In the genomic region with DNA sequence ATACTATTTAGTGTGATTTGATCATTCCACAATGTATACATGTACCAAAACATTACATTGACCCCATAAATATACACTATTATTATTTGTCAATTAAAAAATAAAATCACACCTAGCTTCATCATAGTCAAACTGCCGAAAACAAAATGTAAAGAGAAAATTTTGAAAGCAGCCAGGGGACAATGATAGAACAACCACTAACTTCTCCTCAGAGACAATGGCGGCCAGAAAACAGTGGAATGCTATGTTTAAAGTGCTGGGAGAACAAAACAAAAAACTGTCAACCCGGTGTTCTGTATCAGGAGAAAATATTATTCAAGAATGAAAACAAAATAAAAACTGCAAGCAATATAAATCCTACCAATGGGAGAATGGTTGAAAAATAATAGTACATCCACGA, we compare ENCODE assay signal across 3 cellular contexts.
TF ChIP-seq lines count a peak whose summit lies in the region.

No MANE protein-coding gene starts in this region.

TF ChIP-seq in SK-N-SH, 30 proteins besides CTCF, POLR2A, EP300 and RAD21:
- TF ChIP-seq, protein P1, sequence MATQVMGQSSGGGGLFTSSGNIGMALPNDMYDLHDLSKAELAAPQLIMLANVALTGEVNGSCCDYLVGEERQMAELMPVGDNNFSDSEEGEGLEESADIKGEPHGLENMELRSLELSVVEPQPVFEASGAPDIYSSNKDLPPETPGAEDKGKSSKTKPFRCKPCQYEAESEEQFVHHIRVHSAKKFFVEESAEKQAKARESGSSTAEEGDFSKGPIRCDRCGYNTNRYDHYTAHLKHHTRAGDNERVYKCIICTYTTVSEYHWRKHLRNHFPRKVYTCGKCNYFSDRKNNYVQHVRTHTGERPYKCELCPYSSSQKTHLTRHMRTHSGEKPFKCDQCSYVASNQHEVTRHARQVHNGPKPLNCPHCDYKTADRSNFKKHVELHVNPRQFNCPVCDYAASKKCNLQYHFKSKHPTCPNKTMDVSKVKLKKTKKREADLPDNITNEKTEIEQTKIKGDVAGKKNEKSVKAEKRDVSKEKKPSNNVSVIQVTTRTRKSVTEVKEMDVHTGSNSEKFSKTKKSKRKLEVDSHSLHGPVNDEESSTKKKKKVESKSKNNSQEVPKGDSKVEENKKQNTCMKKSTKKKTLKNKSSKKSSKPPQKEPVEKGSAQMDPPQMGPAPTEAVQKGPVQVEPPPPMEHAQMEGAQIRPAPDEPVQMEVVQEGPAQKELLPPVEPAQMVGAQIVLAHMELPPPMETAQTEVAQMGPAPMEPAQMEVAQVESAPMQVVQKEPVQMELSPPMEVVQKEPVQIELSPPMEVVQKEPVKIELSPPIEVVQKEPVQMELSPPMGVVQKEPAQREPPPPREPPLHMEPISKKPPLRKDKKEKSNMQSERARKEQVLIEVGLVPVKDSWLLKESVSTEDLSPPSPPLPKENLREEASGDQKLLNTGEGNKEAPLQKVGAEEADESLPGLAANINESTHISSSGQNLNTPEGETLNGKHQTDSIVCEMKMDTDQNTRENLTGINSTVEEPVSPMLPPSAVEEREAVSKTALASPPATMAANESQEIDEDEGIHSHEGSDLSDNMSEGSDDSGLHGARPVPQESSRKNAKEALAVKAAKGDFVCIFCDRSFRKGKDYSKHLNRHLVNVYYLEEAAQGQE (IDR thresholded peaks at IDR 0.05; ENCODE audit: low read depth, low read length) = no peak
- TF ChIP-seq PBX3 (IDR thresholded peaks at IDR 0.05) (no peak), RXRA (IDR thresholded peaks at IDR 0.05; ENCODE audit: borderline replicate concordance, low read depth) (no peak)

TF ChIP-seq in SK-N-SH treated with all-trans-retinoic acid at 6 μM for 48 hours, 23 proteins besides CTCF, POLR2A, EP300 and RAD21 (continued from another document and continues in another):
- TF ChIP-seq, protein P2, sequence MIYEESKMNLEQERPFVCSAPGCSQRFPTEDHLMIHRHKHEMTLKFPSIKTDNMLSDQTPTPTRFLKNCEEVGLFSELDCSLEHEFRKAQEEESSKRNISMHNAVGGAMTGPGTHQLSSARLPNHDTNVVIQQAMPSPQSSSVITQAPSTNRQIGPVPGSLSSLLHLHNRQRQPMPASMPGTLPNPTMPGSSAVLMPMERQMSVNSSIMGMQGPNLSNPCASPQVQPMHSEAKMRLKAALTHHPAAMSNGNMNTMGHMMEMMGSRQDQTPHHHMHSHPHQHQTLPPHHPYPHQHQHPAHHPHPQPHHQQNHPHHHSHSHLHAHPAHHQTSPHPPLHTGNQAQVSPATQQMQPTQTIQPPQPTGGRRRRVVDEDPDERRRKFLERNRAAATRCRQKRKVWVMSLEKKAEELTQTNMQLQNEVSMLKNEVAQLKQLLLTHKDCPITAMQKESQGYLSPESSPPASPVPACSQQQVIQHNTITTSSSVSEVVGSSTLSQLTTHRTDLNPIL (CRISPR knock-in tag; IDR thresholded peaks at IDR 0.05; ENCODE audit: low read depth) = no peak
- no peak for TF ChIP-seq RARB (CRISPR knock-in tag; IDR thresholded peaks at IDR 0.05)
- no peak for TF ChIP-seq ZFP3 (CRISPR knock-in tag; IDR thresholded peaks at IDR 0.05)
- no peak for TF ChIP-seq PATZ1 (CRISPR knock-in tag; IDR thresholded peaks at IDR 0.05; ENCODE audit: borderline replicate concordance)
- TF ChIP-seq ISL1 (CRISPR knock-in tag; IDR thresholded peaks at IDR 0.05) = no peak
- TF ChIP-seq, protein P3, sequence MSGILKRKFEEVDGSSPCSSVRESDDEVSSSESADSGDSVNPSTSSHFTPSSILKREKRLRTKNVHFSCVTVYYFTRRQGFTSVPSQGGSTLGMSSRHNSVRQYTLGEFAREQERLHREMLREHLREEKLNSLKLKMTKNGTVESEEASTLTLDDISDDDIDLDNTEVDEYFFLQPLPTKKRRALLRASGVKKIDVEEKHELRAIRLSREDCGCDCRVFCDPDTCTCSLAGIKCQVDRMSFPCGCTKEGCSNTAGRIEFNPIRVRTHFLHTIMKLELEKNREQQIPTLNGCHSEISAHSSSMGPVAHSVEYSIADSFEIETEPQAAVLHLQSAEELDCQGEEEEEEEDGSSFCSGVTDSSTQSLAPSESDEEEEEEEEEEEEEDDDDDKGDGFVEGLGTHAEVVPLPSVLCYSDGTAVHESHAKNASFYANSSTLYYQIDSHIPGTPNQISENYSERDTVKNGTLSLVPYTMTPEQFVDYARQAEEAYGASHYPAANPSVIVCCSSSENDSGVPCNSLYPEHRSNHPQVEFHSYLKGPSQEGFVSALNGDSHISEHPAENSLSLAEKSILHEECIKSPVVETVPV (CRISPR knock-in tag; IDR thresholded peaks at IDR 0.05) = no peak
- TF ChIP-seq ZFP30 (CRISPR knock-in tag; IDR thresholded peaks at IDR 0.05) = no peak
- TF ChIP-seq SNAI2 (CRISPR knock-in tag; IDR thresholded peaks at IDR 0.05) = no peak
- no peak for TF ChIP-seq ZNF70 (CRISPR knock-in tag; IDR thresholded peaks at IDR 0.05)
- no peak for TF ChIP-seq ESRRG (CRISPR knock-in tag; IDR thresholded peaks at IDR 0.05)
- TF ChIP-seq POU6F1 (CRISPR knock-in tag; IDR thresholded peaks at IDR 0.05; ENCODE audit: borderline replicate concordance, low read depth) = no peak
- TF ChIP-seq TCF4 (CRISPR knock-in tag; IDR thresholded peaks at IDR 0.05; ENCODE audit: borderline replicate concordance) = no peak

TF ChIP-seq in K562, 482 proteins besides CTCF, POLR2A, EP300 and RAD21 (continued from another document):
- TF ChIP-seq, protein P4, sequence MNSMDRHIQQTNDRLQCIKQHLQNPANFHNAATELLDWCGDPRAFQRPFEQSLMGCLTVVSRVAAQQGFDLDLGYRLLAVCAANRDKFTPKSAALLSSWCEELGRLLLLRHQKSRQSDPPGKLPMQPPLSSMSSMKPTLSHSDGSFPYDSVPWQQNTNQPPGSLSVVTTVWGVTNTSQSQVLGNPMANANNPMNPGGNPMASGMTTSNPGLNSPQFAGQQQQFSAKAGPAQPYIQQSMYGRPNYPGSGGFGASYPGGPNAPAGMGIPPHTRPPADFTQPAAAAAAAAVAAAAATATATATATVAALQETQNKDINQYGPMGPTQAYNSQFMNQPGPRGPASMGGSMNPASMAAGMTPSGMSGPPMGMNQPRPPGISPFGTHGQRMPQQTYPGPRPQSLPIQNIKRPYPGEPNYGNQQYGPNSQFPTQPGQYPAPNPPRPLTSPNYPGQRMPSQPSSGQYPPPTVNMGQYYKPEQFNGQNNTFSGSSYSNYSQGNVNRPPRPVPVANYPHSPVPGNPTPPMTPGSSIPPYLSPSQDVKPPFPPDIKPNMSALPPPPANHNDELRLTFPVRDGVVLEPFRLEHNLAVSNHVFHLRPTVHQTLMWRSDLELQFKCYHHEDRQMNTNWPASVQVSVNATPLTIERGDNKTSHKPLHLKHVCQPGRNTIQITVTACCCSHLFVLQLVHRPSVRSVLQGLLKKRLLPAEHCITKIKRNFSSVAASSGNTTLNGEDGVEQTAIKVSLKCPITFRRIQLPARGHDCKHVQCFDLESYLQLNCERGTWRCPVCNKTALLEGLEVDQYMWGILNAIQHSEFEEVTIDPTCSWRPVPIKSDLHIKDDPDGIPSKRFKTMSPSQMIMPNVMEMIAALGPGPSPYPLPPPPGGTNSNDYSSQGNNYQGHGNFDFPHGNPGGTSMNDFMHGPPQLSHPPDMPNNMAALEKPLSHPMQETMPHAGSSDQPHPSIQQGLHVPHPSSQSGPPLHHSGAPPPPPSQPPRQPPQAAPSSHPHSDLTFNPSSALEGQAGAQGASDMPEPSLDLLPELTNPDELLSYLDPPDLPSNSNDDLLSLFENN (IDR thresholded peaks at IDR 0.05; ENCODE audit: low read depth in 2 of 2, low read length in 2 of 2) = no peak
- TF ChIP-seq TAF9B (IDR thresholded peaks at IDR 0.05; ENCODE audit: partially characterized antibody) = no peak
- no peak for TF ChIP-seq ILF3 (IDR thresholded peaks at IDR 0.05; ENCODE audit: borderline replicate concordance)
- TF ChIP-seq CREBBP (IDR thresholded peaks at IDR 0.05; ENCODE audit: low read depth, low read length) = no peak
- TF ChIP-seq CREM (IDR thresholded peaks at IDR 0.05; ENCODE audit: low read depth) = no peak
- no peak for TF ChIP-seq WHSC1 (IDR thresholded peaks at IDR 0.05; ENCODE audit: low read length)
- peak; percentile 94 for TF ChIP-seq TRIM28 (IDR thresholded peaks at IDR 0.05)
- TF ChIP-seq THRB (CRISPR knock-in tag; conservative IDR thresholded peaks at IDR 0.05) = no peak
- peak in 1 of 2 experiments; percentile 95; a peak in 2 of 3 replicates for TF ChIP-seq CBX3 (IDR thresholded peaks at IDR 0.05; ENCODE audit: borderline replicate concordance in 1 of 2, low read length in 2 of 2)
- no peak for TF ChIP-seq CCNT2 (IDR thresholded peaks at IDR 0.05; ENCODE audit: borderline replicate concordance, extremely low read depth, insufficient read length, low read depth, low read length)
- no peak for TF ChIP-seq GTF2A2 (tag; IDR thresholded peaks at IDR 0.05)
- TF ChIP-seq RCOR1 (IDR thresholded peaks at IDR 0.05; ENCODE audit: borderline replicate concordance in 1 of 2, low read depth in 2 of 2, low read length in 2 of 2) = no peak
- no peak for TF ChIP-seq ZNF644 (tag; IDR thresholded peaks at IDR 0.05; ENCODE audit: low read depth)
- peak; percentile 90 for TF ChIP-seq CBX5 (IDR thresholded peaks at IDR 0.05; ENCODE audit: borderline replicate concordance, low read depth)
- no peak for TF ChIP-seq TBP (optimal IDR thresholded peaks at IDR 0.05; ENCODE audit: low read depth, low read length)
